In genomic region chr19:10037367-10037766, GRCh38 we compare ENCODE assay signal across 2 cellular contexts.
A peak's percentile ranks its signal among the peaks of the same experiment; 100 is the strongest.
TF ChIP-seq lines count a peak whose summit lies in the region.

No MANE protein-coding gene starts in this region.

TF ChIP-seq in liver, 16 proteins besides CTCF, POLR2A, EP300 and RAD21:
- TF ChIP-seq HNF4A (conservative IDR thresholded peaks at IDR 0.05) (peak in 1 of 2 donors; percentile 43), NR2F2 (IDR thresholded peaks at IDR 0.05) (no peak), GABPA (IDR thresholded peaks at IDR 0.05 in 1 of 2, conservative IDR thresholded peaks at IDR 0.05 in 1 of 2) (no peak), EGR1 (IDR thresholded peaks at IDR 0.05; ENCODE audit: low read depth in 2 of 2) (no peak), HNF4G (IDR thresholded peaks at IDR 0.05) (no peak), JUND (IDR thresholded peaks at IDR 0.05) (no peak), RXRA (IDR thresholded peaks at IDR 0.05) (peak; percentile 11 to 52), ZBTB33 (IDR thresholded peaks at IDR 0.05) (no peak), TAF1 (conservative IDR thresholded peaks at IDR 0.05) (peak; percentile 90)
- TF ChIP-seq, protein P1, sequence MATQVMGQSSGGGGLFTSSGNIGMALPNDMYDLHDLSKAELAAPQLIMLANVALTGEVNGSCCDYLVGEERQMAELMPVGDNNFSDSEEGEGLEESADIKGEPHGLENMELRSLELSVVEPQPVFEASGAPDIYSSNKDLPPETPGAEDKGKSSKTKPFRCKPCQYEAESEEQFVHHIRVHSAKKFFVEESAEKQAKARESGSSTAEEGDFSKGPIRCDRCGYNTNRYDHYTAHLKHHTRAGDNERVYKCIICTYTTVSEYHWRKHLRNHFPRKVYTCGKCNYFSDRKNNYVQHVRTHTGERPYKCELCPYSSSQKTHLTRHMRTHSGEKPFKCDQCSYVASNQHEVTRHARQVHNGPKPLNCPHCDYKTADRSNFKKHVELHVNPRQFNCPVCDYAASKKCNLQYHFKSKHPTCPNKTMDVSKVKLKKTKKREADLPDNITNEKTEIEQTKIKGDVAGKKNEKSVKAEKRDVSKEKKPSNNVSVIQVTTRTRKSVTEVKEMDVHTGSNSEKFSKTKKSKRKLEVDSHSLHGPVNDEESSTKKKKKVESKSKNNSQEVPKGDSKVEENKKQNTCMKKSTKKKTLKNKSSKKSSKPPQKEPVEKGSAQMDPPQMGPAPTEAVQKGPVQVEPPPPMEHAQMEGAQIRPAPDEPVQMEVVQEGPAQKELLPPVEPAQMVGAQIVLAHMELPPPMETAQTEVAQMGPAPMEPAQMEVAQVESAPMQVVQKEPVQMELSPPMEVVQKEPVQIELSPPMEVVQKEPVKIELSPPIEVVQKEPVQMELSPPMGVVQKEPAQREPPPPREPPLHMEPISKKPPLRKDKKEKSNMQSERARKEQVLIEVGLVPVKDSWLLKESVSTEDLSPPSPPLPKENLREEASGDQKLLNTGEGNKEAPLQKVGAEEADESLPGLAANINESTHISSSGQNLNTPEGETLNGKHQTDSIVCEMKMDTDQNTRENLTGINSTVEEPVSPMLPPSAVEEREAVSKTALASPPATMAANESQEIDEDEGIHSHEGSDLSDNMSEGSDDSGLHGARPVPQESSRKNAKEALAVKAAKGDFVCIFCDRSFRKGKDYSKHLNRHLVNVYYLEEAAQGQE (IDR thresholded peaks at IDR 0.05): peak; percentile 16
TF ChIP-seq in liver: peak in this region for 4.

TF ChIP-seq in HepG2, 621 proteins besides CTCF, POLR2A, EP300 and RAD21:
- TF ChIP-seq MLLT10 (CRISPR knock-in tag; IDR thresholded peaks at IDR 0.05): no peak
- no peak for TF ChIP-seq ZFP36 (IDR thresholded peaks at IDR 0.05; ENCODE audit: borderline replicate concordance, low read depth, low read length, partially characterized antibody)
- no peak for TF ChIP-seq ZNF441 (CRISPR knock-in tag; IDR thresholded peaks at IDR 0.05; ENCODE audit: borderline replicate concordance)
- no peak for TF ChIP-seq ZSCAN12 (CRISPR knock-in tag; IDR thresholded peaks at IDR 0.05)
- no peak for TF ChIP-seq CHCHD3 (CRISPR knock-in tag; IDR thresholded peaks at IDR 0.05)
